ENCODE assay signal across 8 cellular contexts in genomic region chr12:48957141-48958048, GRCh38. TPM values are rescaled to one million over a fixed set of nuclear protein-coding genes. Genes with fewer than 3 reads are reported as not detected.
A peak's percentile ranks its signal among the peaks of the same experiment; 100 is the strongest.
DNase-seq lines count a peak whose midpoint lies in the region; ATAC-seq and TF ChIP-seq lines count a peak whose summit lies in the region.

TSS of gene ARF3 (minus strand) at chr12:48957487. CDS start at chr12:48941095, 16,392 bp downstream.

- peak; percentile 97 for DNase-seq in AG08396 (ENCODE audit: low spot score)
- DNase-seq in NCI-H510A (lab: John Stamatoyannopoulos, UW) = peak; percentile 97
- peak; percentile 88 to 89 for DNase-seq in activated CD4-positive, alpha-beta T cell treated with anti-CD3 and anti-CD28 coated beads for 24 hours (ENCODE audit: low read depth in 2 of 2)
- DNase-seq in cerebellum (ENCODE audit: low spot score) = peak; percentile 96
- peak; percentile 62 for DNase-seq in kidney epithelial cell (ENCODE audit: low read depth)
- peak; percentile 96 for DNase-seq in stimulated activated CD4-positive, alpha-beta T cell treated with anti-CD3 and anti-CD28 coated beads, Interleukin-15, amount 100 ng/mL, for 24 hours

- H3K36me3 ChIP-seq in kidney epithelial cell (ENCODE audit: control insufficient read depth, insufficient read depth, low read length) = peaks cover 6% of the 10 kb centered on the region

- ATAC-seq in GM19025 (IDR thresholded peaks at IDR 0.05; ENCODE audit: low read depth, unreplicated experiment) = peak; percentile 90
- peak; percentile 89 for ATAC-seq in HG03354 (IDR thresholded peaks at IDR 0.05; ENCODE audit: poor library complexity, severe bottlenecking, unreplicated experiment)

- no peaks in the 10 kb centered on the region for H3K27me3 ChIP-seq in kidney epithelial cell (ENCODE audit: control insufficient read depth, insufficient read depth, low read length)

- H3K4me3 ChIP-seq in kidney epithelial cell (ENCODE audit: low read depth, low read length) = peak within 1 kb of the TSS; percentile 96

- peak; percentile 0 for TF ChIP-seq CTCF in kidney epithelial cell (IDR thresholded peaks at IDR 0.05; ENCODE audit: insufficient read depth, low read length, poor library complexity, severe bottlenecking)

RNA-seq across cellular contexts. Expression of gene ARF3, which starts in this region (rescaled TPM):
- total RNA-seq in cerebellum = 49.6 TPM
- 77.9 and 101 TPM in 2 replicates for total RNA-seq in kidney epithelial cell

Comparison
In these comparisons a context has a peak if more than half of its experiments do, and no peak if none do; other contexts are left out.
1. Peak in every context shown above with its lines: DNase-seq, ATAC-seq and H3K4me3 ChIP-seq.